Comparison of ENCODE assay signal across 22 cellular contexts in the genomic region with DNA sequence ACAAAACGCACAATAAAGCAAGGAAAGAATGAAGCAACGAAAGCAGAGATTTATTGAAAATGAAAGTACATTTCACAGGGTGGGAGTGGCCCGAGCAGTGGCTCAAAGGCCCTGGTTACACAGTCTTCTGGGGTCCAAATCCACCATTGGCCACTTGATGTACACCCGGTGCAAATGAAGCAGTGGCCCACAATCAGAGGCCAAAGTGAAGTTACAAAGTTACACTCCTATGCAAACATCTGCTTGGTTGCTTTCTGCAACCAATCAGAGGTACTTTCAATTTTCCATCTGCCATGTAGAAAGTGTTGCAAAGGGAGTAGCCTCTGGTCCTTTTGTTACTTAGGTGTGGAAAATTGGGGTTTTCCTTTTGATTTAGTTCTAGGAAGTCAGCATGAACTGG. TPM values are rescaled to one million over a fixed set of nuclear protein-coding genes. Genes with fewer than 3 reads are reported as not detected.
DNase-seq lines count a peak whose midpoint lies in the region; ATAC-seq and TF ChIP-seq lines count a peak whose summit lies in the region.
"Had no signal": no experiment of that assay in that cellular context is flagged by ENCODE, and none has a peak within 500 bp of the region (broad histone marks: within the 10 kb centered on the region; RNA-seq: fewer than 3 reads in every experiment).

No MANE protein-coding gene starts in this region.

- H3K4me1 ChIP-seq in HEK293 (ENCODE audit: control insufficient read depth, insufficient read depth, low read length), result no peaks in the 10 kb centered on the region
- 0 out of 2 replicates have a peak, but pooled peaks cover 3% of the 10 kb centered on the region for H3K4me1 ChIP-seq in OCI-LY3 (ENCODE audit: low read length)
- H3K4me1 ChIP-seq: BLaER1 treated with 17β-estradiol and CSF1 and Interleukin-3, amounts not matched to agents 10 nM and 100 nM had no signal

- DNase-seq in left lobe of liver (ENCODE audit: low spot score) (no peak), NCI-H2107 treated with DMSO at 0.1 percent for 48 hours (lab: John Stamatoyannopoulos, UW; ENCODE audit: unreplicated experiment) (no peak), midbrain (lab: John Stamatoyannopoulos, UW) (no peak), hypothalamus (lab: John Stamatoyannopoulos, UW) (no peak)
- no peak for DNase-seq in stimulated activated naive B cell treated with anti-CD40 and anti-IgM and Interleukin-4, amounts not matched to agents 10 μg/mL and 1 μg/mL and 100 μg/mL, for 72 hours
- DNase-seq: ACHN; Caco-2; CD4-positive, alpha-beta memory T cell; NCI-H1092 treated with DMSO at 0.1 percent for 48 hours; NCI-H1436 treated with DMSO at 0.1 percent for 48 hours; NCI-H2029; NCI-H226; NCI-H524; NCI-H774; Right ventricle myocardium superior; T-helper 1 cell had no signal

- POLR2A ChIA-PET in HEK293 (lab: Yijun Ruan, JAX), result no interaction called here

- peak overlapping the region; percentile 19 for H3K4me2 ChIP-seq in OCI-LY3 (ENCODE audit: low read length)
- H3K4me2 ChIP-seq: BLaER1 treated with 17β-estradiol and CSF1 and Interleukin-3, amounts not matched to agents 10 nM and 100 nM had no signal

- H3K27ac Mint-ChIP-seq in stimulated activated naive B cell treated with anti-CD40 and anti-IgM and Interleukin-4, amounts not matched to agents 10 μg/mL and 1 μg/mL and 100 μg/mL, for 72 hours, result peak overlapping the region; percentile 22
- H3K27ac Mint-ChIP-seq: CD4-positive, alpha-beta memory T cell had no signal

- no peak overlapping the region for H3K9ac ChIP-seq in OCI-LY3 (ENCODE audit: low read length)
- H3K9ac ChIP-seq: BLaER1 treated with 17β-estradiol and CSF1 and Interleukin-3, amounts not matched to agents 10 nM and 100 nM had no signal

- no peaks in the 10 kb centered on the region for H3K27me3 ChIP-seq in OCI-LY3 (ENCODE audit: low read depth, low read length)
- H3K27me3 ChIP-seq: BLaER1 treated with 17β-estradiol and CSF1 and Interleukin-3, amounts not matched to agents 10 nM and 100 nM had no signal

- peaks cover 0 to 2% of the 10 kb centered on the region in 2 donors for H3K9me3 Mint-ChIP-seq in stimulated activated naive B cell treated with anti-CD40 and anti-IgM and Interleukin-4, amounts not matched to agents 10 μg/mL and 1 μg/mL and 100 μg/mL, for 72 hours

- no peak overlapping the region for H3K4me3 Mint-ChIP-seq in stimulated activated naive B cell treated with anti-CD40 and anti-IgM and Interleukin-4, amounts not matched to agents 10 μg/mL and 1 μg/mL and 100 μg/mL, for 72 hours
- H3K4me3 Mint-ChIP-seq: CD4-positive, alpha-beta memory T cell had no signal

- H3K4me3 ChIP-seq in HEK293 (ENCODE audit: low read depth, low read length) (no peak overlapping the region), OCI-LY3 (ENCODE audit: low read length) (0 out of 2 replicates have a peak overlapping the region, but pooled peaks have one; percentile 3)
- H3K4me3 ChIP-seq: BLaER1 treated with 17β-estradiol and CSF1 and Interleukin-3, amounts not matched to agents 10 nM and 100 nM; K562 had no signal

- CTCF ChIA-PET in HEK293 (lab: Yijun Ruan, JAX), result interaction anchor here (1.0 to 1.8 kb wide), 3 partner anchors 25 to 406 kb away, joined by 5 to 14 read pairs (median 10); no protein-coding TSS in a partner anchor

- H3K36me3 Mint-ChIP-seq in stimulated activated naive B cell treated with anti-CD40 and anti-IgM and Interleukin-4, amounts not matched to agents 10 μg/mL and 1 μg/mL and 100 μg/mL, for 72 hours, result no peaks in the 10 kb centered on the region
- H3K36me3 Mint-ChIP-seq: CD4-positive, alpha-beta memory T cell had no signal

- ATAC-seq in left lobe of liver (peak; percentile 65), HG03135 (IDR thresholded peaks at IDR 0.05; ENCODE audit: unreplicated experiment) (no peak)
- no peak for ATAC-seq in stimulated activated naive B cell treated with anti-CD40 and anti-IgM and Interleukin-4, amounts not matched to agents 10 μg/mL and 1 μg/mL and 100 μg/mL, for 72 hours (replicated peaks)
- ATAC-seq: HCT116, K562 had no signal

- no peaks in the 10 kb centered on the region for H3K79me2 ChIP-seq in OCI-LY3 (ENCODE audit: low read length)

- H3K4me1 Mint-ChIP-seq in stimulated activated naive B cell treated with anti-CD40 and anti-IgM and Interleukin-4, amounts not matched to agents 10 μg/mL and 1 μg/mL and 100 μg/mL, for 72 hours, result no peaks in the 10 kb centered on the region

- H3K9me3 ChIP-seq in HEK293 (ENCODE audit: control insufficient read depth, insufficient read depth, low read depth, low read length) (no peaks in the 10 kb centered on the region), OCI-LY3 (ENCODE audit: insufficient read depth, low read length) (peaks cover 9% of the 10 kb centered on the region)
- H3K9me3 ChIP-seq: Caco-2 had no signal

- peaks cover 0 to 12% of the 10 kb centered on the region in 2 donors for H3K27me3 Mint-ChIP-seq in stimulated activated naive B cell treated with anti-CD40 and anti-IgM and Interleukin-4, amounts not matched to agents 10 μg/mL and 1 μg/mL and 100 μg/mL, for 72 hours

- H3K27ac ChIP-seq in HEK293 (ENCODE audit: extremely low read depth, low read depth, low read length), result no peak overlapping the region
- H3K27ac ChIP-seq in OCI-LY3 (ENCODE audit: low read length), result no peak overlapping the region
- H3K27ac ChIP-seq: BLaER1 treated with 17β-estradiol and CSF1 and Interleukin-3, amounts not matched to agents 10 nM and 100 nM had no signal

- peak overlapping the region; percentile 55; the same call in 1 of the 2 replicates for H2AFZ ChIP-seq in OCI-LY3 (ENCODE audit: low read depth, low read length)

- no peaks in the 10 kb centered on the region for H4K20me1 ChIP-seq in OCI-LY3 (ENCODE audit: insufficient read depth, low read length)
- H4K20me1 ChIP-seq: BLaER1 treated with 17β-estradiol and CSF1 and Interleukin-3, amounts not matched to agents 10 nM and 100 nM had no signal

- H3K36me3 ChIP-seq in HEK293 (ENCODE audit: control insufficient read depth in 2 of 2, insufficient read depth in 1 of 2, low read length in 2 of 2) (no peaks in the 10 kb centered on the region), OCI-LY3 (replicated peaks; ENCODE audit: low read depth, low read length) (no peaks in the 10 kb centered on the region)
- H3K36me3 ChIP-seq: BLaER1 treated with 17β-estradiol and CSF1 and Interleukin-3, amounts not matched to agents 10 nM and 100 nM had no signal

- TF ChIP-seq CTCF in HEK293 (tag by site-specific recombination; IDR thresholded peaks at IDR 0.05) (no peak), OCI-LY3 (IDR thresholded peaks at IDR 0.05; ENCODE audit: low read depth, low read length) (no peak)

TF ChIP-seq in HEK293, 187 proteins besides CTCF, POLR2A, EP300 and RAD21:
- TF ChIP-seq ZNF785 (tag by site-specific recombination; IDR thresholded peaks at IDR 0.05) (no peak), PRDM1 (tag by site-specific recombination; IDR thresholded peaks at IDR 0.05) (peak; percentile 35; the same call in 1 of the 2 replicates)

RNA-seq across cellular contexts. Expression of gene DNAH14, which starts 10.0 kb away (rescaled TPM):
- total RNA-seq in left lobe of liver, result 5.9 TPM
- total RNA-seq: CD4-positive, alpha-beta memory T cell had no signal
